Comparison of ENCODE assay signal across 1 cellular context in the genomic region with DNA sequence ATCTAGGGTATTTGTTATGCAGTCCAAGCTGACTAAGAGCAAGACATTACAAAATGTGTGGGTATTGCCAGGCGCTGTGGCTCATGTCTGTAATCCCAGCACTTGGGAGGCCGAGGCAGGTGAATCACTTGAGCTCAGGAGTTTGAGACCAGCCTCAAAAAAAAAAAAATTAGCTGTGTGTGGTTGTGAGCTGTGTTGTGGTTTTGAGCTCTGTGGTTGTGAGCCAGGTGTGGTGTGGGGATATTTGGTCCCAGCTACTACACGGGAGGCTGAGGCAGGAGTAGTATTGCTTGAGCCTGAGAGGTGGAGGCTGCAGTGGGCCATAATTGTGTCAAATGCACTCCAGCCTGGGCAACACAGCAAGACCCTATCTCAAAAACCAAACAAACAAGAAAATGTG.
TF ChIP-seq lines count a peak whose summit lies in the region.

No MANE protein-coding gene starts in this region.

TF ChIP-seq in K562, 482 proteins besides CTCF, POLR2A, EP300 and RAD21:
- TF ChIP-seq ZNF175 (CRISPR knock-in tag; IDR thresholded peaks at IDR 0.05; ENCODE audit: low read depth): no peak
- peak; percentile 25 for TF ChIP-seq RBM25 (IDR thresholded peaks at IDR 0.05; ENCODE audit: low read depth, low read length, severe bottlenecking)
- TF ChIP-seq ZNF121 (CRISPR knock-in tag; conservative IDR thresholded peaks at IDR 0.05): peak; percentile 82
